2 cellular contexts compared by ENCODE assay signal in the genomic region with DNA sequence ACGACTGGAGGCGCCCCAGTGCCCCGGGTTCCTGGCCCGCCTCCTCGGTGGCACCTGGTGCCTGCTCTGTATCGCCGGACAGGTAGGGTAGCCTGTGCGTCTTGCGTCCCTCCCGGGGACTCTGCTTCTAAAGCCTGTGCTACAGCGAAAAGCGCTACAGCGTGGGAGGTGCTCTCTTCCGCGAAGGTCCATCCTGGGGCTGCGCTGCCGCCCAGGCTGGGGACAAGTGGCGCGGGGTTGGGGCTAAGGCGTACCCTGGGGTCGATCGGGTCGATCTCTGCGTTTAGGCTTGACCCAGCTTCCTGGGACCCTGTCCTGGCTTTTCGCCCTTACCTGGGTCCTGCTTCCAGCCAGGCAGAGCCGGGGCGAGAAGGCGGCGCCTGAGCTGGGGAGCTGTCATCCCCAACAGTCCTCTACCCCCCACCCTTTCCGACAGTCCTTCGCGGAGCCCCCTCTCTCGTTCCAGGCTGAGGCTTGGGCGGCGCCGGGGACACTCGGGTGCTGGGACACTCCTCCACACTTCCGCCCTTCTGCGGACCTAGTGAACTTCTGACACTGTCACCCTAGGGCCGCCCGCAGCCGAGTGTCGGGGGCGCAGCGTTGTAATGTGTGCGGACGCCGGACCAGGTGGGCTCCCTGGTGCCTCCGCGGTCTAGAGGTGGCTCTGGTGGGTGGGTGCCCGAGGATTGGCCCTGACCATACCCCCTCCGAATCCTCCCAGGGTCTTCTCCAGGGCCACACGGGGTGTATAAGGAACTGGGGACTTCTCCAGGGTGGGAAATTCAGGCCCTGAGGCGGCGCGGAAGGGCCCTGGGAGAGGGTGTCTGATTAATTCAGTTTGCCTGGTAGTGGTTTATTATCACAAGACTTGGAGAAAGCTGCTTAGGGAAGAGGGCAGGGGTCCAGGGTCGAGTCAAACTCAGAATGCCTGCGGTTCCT.
A peak's percentile ranks its signal among the peaks of the same experiment; 100 is the strongest.
TF ChIP-seq lines count a peak whose summit lies in the region.

No MANE protein-coding gene starts in this region.

TF ChIP-seq in HEK293, 187 proteins besides CTCF, POLR2A, EP300 and RAD21 (continued from another document):
- TF ChIP-seq GLIS1 (tag by site-specific recombination; IDR thresholded peaks at IDR 0.05) (peak; percentile 33; the same call in 1 of the 2 replicates), GLI2 (tag by site-specific recombination; IDR thresholded peaks at IDR 0.05; ENCODE audit: borderline replicate concordance, low read depth) (no peak), ZNF777 (tag by site-specific recombination; IDR thresholded peaks at IDR 0.05; ENCODE audit: borderline replicate concordance) (0 out of 2 replicates have a peak, but pooled peaks have one; percentile 28), ZNF785 (tag by site-specific recombination; IDR thresholded peaks at IDR 0.05) (no peak), ZNF266 (tag by site-specific recombination; IDR thresholded peaks at IDR 0.05; ENCODE audit: low read depth) (no peak), GLI4 (tag by site-specific recombination; IDR thresholded peaks at IDR 0.05) (no peak), ZSCAN30 (tag by site-specific recombination; IDR thresholded peaks at IDR 0.05) (no peak), ZFP69B (tag by site-specific recombination; IDR thresholded peaks at IDR 0.05) (no peak), ZNF140 (tag by site-specific recombination; IDR thresholded peaks at IDR 0.05) (no peak)
- TF ChIP-seq, protein P1, sequence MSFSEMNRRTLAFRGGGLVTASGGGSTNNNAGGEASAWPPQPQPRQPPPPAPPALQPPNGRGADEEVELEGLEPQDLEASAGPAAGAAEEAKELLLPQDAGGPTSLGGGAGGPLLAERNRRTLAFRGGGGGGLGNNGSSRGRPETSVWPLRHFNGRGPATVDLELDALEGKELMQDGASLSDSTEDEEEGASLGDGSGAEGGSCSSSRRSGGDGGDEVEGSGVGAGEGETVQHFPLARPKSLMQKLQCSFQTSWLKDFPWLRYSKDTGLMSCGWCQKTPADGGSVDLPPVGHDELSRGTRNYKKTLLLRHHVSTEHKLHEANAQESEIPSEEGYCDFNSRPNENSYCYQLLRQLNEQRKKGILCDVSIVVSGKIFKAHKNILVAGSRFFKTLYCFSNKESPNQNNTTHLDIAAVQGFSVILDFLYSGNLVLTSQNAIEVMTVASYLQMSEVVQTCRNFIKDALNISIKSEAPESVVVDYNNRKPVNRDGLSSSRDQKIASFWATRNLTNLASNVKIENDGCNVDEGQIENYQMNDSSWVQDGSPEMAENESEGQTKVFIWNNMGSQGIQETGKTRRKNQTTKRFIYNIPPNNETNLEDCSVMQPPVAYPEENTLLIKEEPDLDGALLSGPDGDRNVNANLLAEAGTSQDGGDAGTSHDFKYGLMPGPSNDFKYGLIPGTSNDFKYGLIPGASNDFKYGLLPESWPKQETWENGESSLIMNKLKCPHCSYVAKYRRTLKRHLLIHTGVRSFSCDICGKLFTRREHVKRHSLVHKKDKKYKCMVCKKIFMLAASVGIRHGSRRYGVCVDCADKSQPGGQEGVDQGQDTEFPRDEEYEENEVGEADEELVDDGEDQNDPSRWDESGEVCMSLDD (tag by site-specific recombination; IDR thresholded peaks at IDR 0.05) = no peak

TF ChIP-seq in H1, 55 proteins besides CTCF, POLR2A, EP300 and RAD21 (continued from another document):
- TF ChIP-seq EZH2 (IDR thresholded peaks at IDR 0.05; ENCODE audit: low read depth, low read length, severe bottlenecking) (peak; percentile 56), CTBP2 (IDR thresholded peaks at IDR 0.05; ENCODE audit: borderline replicate concordance, insufficient read depth, insufficient read length, low read length) (no peak), TBP (IDR thresholded peaks at IDR 0.05; ENCODE audit: low read depth, low read length) (peak; percentile 8; the same call in 1 of the 2 replicates), NANOG (IDR thresholded peaks at IDR 0.05; ENCODE audit: insufficient read depth, low read depth, low read length, poor library complexity, severe bottlenecking) (no peak), SUZ12 (IDR thresholded peaks at IDR 0.05; ENCODE audit: low read length) (peak; percentile 63; the same call in 1 of the 2 replicates), KDM4A (IDR thresholded peaks at IDR 0.05; ENCODE audit: low read depth, low read length, severe bottlenecking) (peak; percentile 77), GTF2F1 (IDR thresholded peaks at IDR 0.05; ENCODE audit: borderline replicate concordance, low read depth, low read length) (no peak), GABPA (IDR thresholded peaks at IDR 0.05; ENCODE audit: borderline replicate concordance, insufficient read depth, low read length) (0 out of 2 replicates have a peak, but pooled peaks have one; percentile 41)
